In genomic region chr11:65621460-65621859, GRCh38 we compare ENCODE assay signal across 12 cellular contexts. TPM values are rescaled to one million over a fixed set of nuclear protein-coding genes. Genes with fewer than 3 reads are reported as not detected.
"Had no signal": no experiment of that assay in that cellular context is flagged by ENCODE, and none has a peak within 500 bp of the region (broad histone marks: within the 10 kb centered on the region; RNA-seq: fewer than 3 reads in every experiment).

No MANE protein-coding gene starts in this region.

- H3K4me3 ChIP-seq: colonic mucosa, esophagus muscularis mucosa, tibial artery, uterus had no signal

- H3K9me3 ChIP-seq: colonic mucosa, esophagus muscularis mucosa, tibial artery, uterus had no signal

- H3K36me3 ChIP-seq: uterus had no signal

- H3K27me3 ChIP-seq: colonic mucosa, esophagus muscularis mucosa, tibial artery, uterus had no signal

- ATAC-seq: natural killer cell had no signal

- H3K27ac ChIP-seq: colonic mucosa, esophagus muscularis mucosa, tibial artery, uterus had no signal

- DNase-seq: activated CD4-positive, alpha-beta T cell treated with anti-CD3 and anti-CD28 coated beads, Interleukin-2, amount 10 ng/mL, durations not matched to agents 7 days and 5 days; activated naive CD4-positive, alpha-beta T cell treated with anti-CD3 and anti-CD28 coated beads, Interleukin-2, amount 50 U/mL, for 16 hours; caudate nucleus; colonic mucosa; natural killer cell; occipital lobe; stimulated activated CD4-positive, alpha-beta T cell treated with anti-CD3 and anti-CD28 coated beads, Interleukin-2, amount 100 ng/mL, for 48 hours; stimulated activated naive CD4-positive, alpha-beta T cell; uterus had no signal

RNA-seq across cellular contexts. Expression of gene KCNK7, which starts 25.9 kb away (rescaled TPM):
- total RNA-seq: skeletal muscle tissue had no signal
